In genomic region chr1:235741294-235741693, GRCh38 we compare ENCODE assay signal across 16 cellular contexts.
A peak's percentile ranks its signal among the peaks of the same experiment; 100 is the strongest.
DNase-seq lines count a peak whose midpoint lies in the region; ATAC-seq and TF ChIP-seq lines count a peak whose summit lies in the region.
"Had no signal": no experiment of that assay in that cellular context is flagged by ENCODE, and none has a peak within 500 bp of the region (broad histone marks: within the 10 kb centered on the region; RNA-seq: fewer than 3 reads in every experiment).

No MANE protein-coding gene starts in this region.

- ATAC-seq in HCT116 (no peak), GM18861 (IDR thresholded peaks at IDR 0.05; ENCODE audit: unreplicated experiment) (no peak)
- ATAC-seq in activated naive CD8-positive, alpha-beta T cell treated with anti-CD3 and anti-CD28 coated beads, Interleukin-2, amount 50 U/mL, for 24 hours = no peak
- no peak for ATAC-seq in activated CD8-positive, alpha-beta T cell treated with anti-CD3 and anti-CD28 coated beads, Interleukin-2, amount 10 ng/mL, durations not matched to agents 7 days and 5 days

- H3K9ac ChIP-seq in HCT116 (ENCODE audit: low read length) = no peak overlapping the region

- H3K27me3 ChIP-seq in HCT116 (ENCODE audit: insufficient read depth, low read length) = no peaks in the 10 kb centered on the region
- H3K27me3 ChIP-seq: heart left ventricle, spleen had no signal

- no peaks in the 10 kb centered on the region for H3K36me3 ChIP-seq in HCT116 (ENCODE audit: control insufficient read depth in 1 of 2, insufficient read depth in 2 of 2, low read length in 2 of 2)

- RAD21 ChIA-PET in HCT116 (lab: Charles Lee; ENCODE audit: low non-redundant PET in 1 of 2, low total read pairs in 2 of 2, uncharacterized antibody in 2 of 2, unreplicated experiment in 2 of 2) = no interaction called here

- no peak for DNase-seq in HCT116 (ENCODE audit: low read depth, low spot score)
- peak; percentile 64 for DNase-seq in amniotic stem cell (lab: John Stamatoyannopoulos, UW)
- peak; percentile 69 for DNase-seq in glomerular visceral epithelial cell (ENCODE audit: extremely low spot score)
- no peak for DNase-seq in type B pancreatic cell (ENCODE audit: extremely low spot score, unreplicated experiment)
- no peak for DNase-seq in activated naive CD8-positive, alpha-beta T cell treated with anti-CD3 and anti-CD28 coated beads, Interleukin-2, amount 50 U/mL, for 24 hours
- DNase-seq in activated CD8-positive, alpha-beta T cell treated with anti-CD3 and anti-CD28 coated beads, Interleukin-2, amount 10 ng/mL, durations not matched to agents 7 days and 5 days = no peak
- DNase-seq: activated CD4-positive, alpha-beta T cell treated with anti-CD3 and anti-CD28 coated beads for 1 hour; activated T-cell treated with anti-CD3 and anti-CD28 coated beads, Interleukin-2, amount 50 U/mL, for 24 hours; anterior cingulate cortex; effector CD8-positive, alpha-beta T cell; heart left ventricle; NCI-H2029 treated with DMSO at 0.1 percent for 48 hours; occipital lobe; spleen had no signal

- H3K9me3 Mint-ChIP-seq in type B pancreatic cell = no peaks in the 10 kb centered on the region
- no peaks in the 10 kb centered on the region for H3K9me3 Mint-ChIP-seq in activated naive CD8-positive, alpha-beta T cell treated with anti-CD3 and anti-CD28 coated beads, Interleukin-2, amount 50 U/mL, for 24 hours
- no peaks in the 10 kb centered on the region for H3K9me3 Mint-ChIP-seq in activated CD8-positive, alpha-beta T cell treated with anti-CD3 and anti-CD28 coated beads, Interleukin-2, amount 10 ng/mL, durations not matched to agents 7 days and 5 days (ENCODE audit: insufficient read depth)
- H3K9me3 Mint-ChIP-seq: activated T-cell treated with anti-CD3 and anti-CD28 coated beads, Interleukin-2, amount 50 U/mL, for 24 hours had no signal

- peaks cover 13% of the 10 kb centered on the region for H3K36me3 Mint-ChIP-seq in type B pancreatic cell
- peaks cover 73% of the 10 kb centered on the region for H3K36me3 Mint-ChIP-seq in activated naive CD8-positive, alpha-beta T cell treated with anti-CD3 and anti-CD28 coated beads, Interleukin-2, amount 50 U/mL, for 24 hours (ENCODE audit: low read depth)
- H3K36me3 Mint-ChIP-seq in activated CD8-positive, alpha-beta T cell treated with anti-CD3 and anti-CD28 coated beads, Interleukin-2, amount 10 ng/mL, durations not matched to agents 7 days and 5 days (ENCODE audit: low read depth) = peaks cover 34% of the 10 kb centered on the region

- peaks cover 0 to 16% of the 10 kb centered on the region in 2 experiments; a peak in 2 of 4 replicates for H3K4me1 ChIP-seq in HCT116 (ENCODE audit: control insufficient read depth in 1 of 2, insufficient read depth in 2 of 2, low read length in 2 of 2)

- H3K4me3 ChIP-seq in HCT116 (replicated peaks in 1 of 2; ENCODE audit: low read depth in 1 of 2, low read length in 2 of 2) = no peak overlapping the region
- H3K4me3 ChIP-seq: heart left ventricle, lung, spleen had no signal

- H2AFZ ChIP-seq in HCT116 (ENCODE audit: low read depth, low read length, poor library complexity, severe bottlenecking) = no peak overlapping the region

- CTCF ChIA-PET in HCT116 (lab: Charles Lee) = no interaction called here
- CTCF ChIA-PET in activated CD8-positive, alpha-beta T cell treated with anti-CD3 and anti-CD28 coated beads, Interleukin-2, amount 10 ng/mL, durations not matched to agents 7 days and 5 days (lab: Charles Lee) = no interaction called here

- intact Hi-C loops in HCT116 (cut with micrococcal nuclease) = no loop called here

- peak overlapping the region; percentile 19 for H3K4me3 Mint-ChIP-seq in type B pancreatic cell
- no peak overlapping the region for H3K4me3 Mint-ChIP-seq in activated naive CD8-positive, alpha-beta T cell treated with anti-CD3 and anti-CD28 coated beads, Interleukin-2, amount 50 U/mL, for 24 hours
- H3K4me3 Mint-ChIP-seq in activated CD8-positive, alpha-beta T cell treated with anti-CD3 and anti-CD28 coated beads, Interleukin-2, amount 10 ng/mL, durations not matched to agents 7 days and 5 days = no peak overlapping the region
- H3K4me3 Mint-ChIP-seq: activated T-cell treated with anti-CD3 and anti-CD28 coated beads, Interleukin-2, amount 50 U/mL, for 24 hours had no signal

- no peaks in the 10 kb centered on the region for H3K27me3 Mint-ChIP-seq in type B pancreatic cell
- no peaks in the 10 kb centered on the region for H3K27me3 Mint-ChIP-seq in activated naive CD8-positive, alpha-beta T cell treated with anti-CD3 and anti-CD28 coated beads, Interleukin-2, amount 50 U/mL, for 24 hours
- no peaks in the 10 kb centered on the region for H3K27me3 Mint-ChIP-seq in activated CD8-positive, alpha-beta T cell treated with anti-CD3 and anti-CD28 coated beads, Interleukin-2, amount 10 ng/mL, durations not matched to agents 7 days and 5 days (ENCODE audit: low read depth)
- H3K27me3 Mint-ChIP-seq: activated T-cell treated with anti-CD3 and anti-CD28 coated beads, Interleukin-2, amount 50 U/mL, for 24 hours had no signal

- H3K27ac Mint-ChIP-seq in type B pancreatic cell = peak overlapping the region; percentile 81
- no peak overlapping the region for H3K27ac Mint-ChIP-seq in activated naive CD8-positive, alpha-beta T cell treated with anti-CD3 and anti-CD28 coated beads, Interleukin-2, amount 50 U/mL, for 24 hours
- no peak overlapping the region for H3K27ac Mint-ChIP-seq in activated CD8-positive, alpha-beta T cell treated with anti-CD3 and anti-CD28 coated beads, Interleukin-2, amount 10 ng/mL, durations not matched to agents 7 days and 5 days
- H3K27ac Mint-ChIP-seq: activated T-cell treated with anti-CD3 and anti-CD28 coated beads, Interleukin-2, amount 50 U/mL, for 24 hours had no signal

- H3K27ac ChIP-seq in HCT116 (ENCODE audit: low read depth, low read length) = no peak overlapping the region
- H3K27ac ChIP-seq: spleen had no signal

- no peaks in the 10 kb centered on the region for H3K9me2 ChIP-seq in HCT116 (ENCODE audit: insufficient read depth)

- H3K4me2 ChIP-seq in HCT116 (ENCODE audit: low read length) = peak overlapping the region; percentile 41

- no peaks in the 10 kb centered on the region for H3K4me1 Mint-ChIP-seq in type B pancreatic cell (ENCODE audit: unreplicated experiment)
- H3K4me1 Mint-ChIP-seq in activated naive CD8-positive, alpha-beta T cell treated with anti-CD3 and anti-CD28 coated beads, Interleukin-2, amount 50 U/mL, for 24 hours = peaks cover 4% of the 10 kb centered on the region
- H3K4me1 Mint-ChIP-seq in activated CD8-positive, alpha-beta T cell treated with anti-CD3 and anti-CD28 coated beads, Interleukin-2, amount 10 ng/mL, durations not matched to agents 7 days and 5 days (ENCODE audit: low read depth) = no peaks in the 10 kb centered on the region

- TF ChIP-seq POLR2A in HCT116 (IDR thresholded peaks at IDR 0.05; ENCODE audit: borderline replicate concordance, extremely low read depth, insufficient read depth, insufficient read length) = no peak

- H4K20me1 ChIP-seq in HCT116 (ENCODE audit: insufficient read depth) = no peaks in the 10 kb centered on the region

- no peaks in the 10 kb centered on the region for H3K9me3 ChIP-seq in HCT116 (ENCODE audit: control insufficient read depth in 1 of 2, insufficient read depth in 1 of 2, low read depth in 1 of 2, low read length in 2 of 2)
- H3K9me3 ChIP-seq: heart left ventricle, spleen had no signal

- TF ChIP-seq CTCF in HCT116 (IDR thresholded peaks at IDR 0.05 in 2 of 3, conservative IDR thresholded peaks at IDR 0.05 in 1 of 3; ENCODE audit: borderline replicate concordance in 1 of 3, insufficient read depth in 1 of 3, low read depth in 2 of 3, low read length in 2 of 3) (no peak), type B pancreatic cell (conservative IDR thresholded peaks at IDR 0.05) (no peak)

- BruUV-seq in HCT116 (replicated peaks; lab: Mats Ljungman, UMichigan) = no TSS peak

- POLR2A ChIA-PET in HCT116 (lab: Charles Lee) = no interaction called here
- POLR2A ChIA-PET in activated CD8-positive, alpha-beta T cell treated with anti-CD3 and anti-CD28 coated beads, Interleukin-2, amount 10 ng/mL, durations not matched to agents 7 days and 5 days (lab: Charles Lee) = no interaction called here

- H3K79me2 ChIP-seq in HCT116 (ENCODE audit: insufficient read depth, low read length) = no peaks in the 10 kb centered on the region

- no peak for TF ChIP-seq RAD21 in HCT116 (IDR thresholded peaks at IDR 0.05; ENCODE audit: low read depth)

TF ChIP-seq in HCT116, 20 proteins besides CTCF, POLR2A, EP300 and RAD21 (continues in another document):
- TF ChIP-seq CEBPB (IDR thresholded peaks at IDR 0.05; ENCODE audit: low read depth) (no peak), SIN3A (IDR thresholded peaks at IDR 0.05; ENCODE audit: low read depth) (no peak), CBX3 (IDR thresholded peaks at IDR 0.05; ENCODE audit: low read depth) (no peak), YY1 (IDR thresholded peaks at IDR 0.05; ENCODE audit: extremely low read depth, insufficient replicate concordance, low read depth, low read length) (no peak), EGR1 (IDR thresholded peaks at IDR 0.05; ENCODE audit: low read depth) (no peak), ZFX (IDR thresholded peaks at IDR 0.05) (no peak), POLR2AphosphoS5 (IDR thresholded peaks at IDR 0.05; ENCODE audit: low read depth, low read length) (no peak), ELF1 (IDR thresholded peaks at IDR 0.05; ENCODE audit: borderline replicate concordance, low read depth) (no peak)
- TF ChIP-seq, protein P1, sequence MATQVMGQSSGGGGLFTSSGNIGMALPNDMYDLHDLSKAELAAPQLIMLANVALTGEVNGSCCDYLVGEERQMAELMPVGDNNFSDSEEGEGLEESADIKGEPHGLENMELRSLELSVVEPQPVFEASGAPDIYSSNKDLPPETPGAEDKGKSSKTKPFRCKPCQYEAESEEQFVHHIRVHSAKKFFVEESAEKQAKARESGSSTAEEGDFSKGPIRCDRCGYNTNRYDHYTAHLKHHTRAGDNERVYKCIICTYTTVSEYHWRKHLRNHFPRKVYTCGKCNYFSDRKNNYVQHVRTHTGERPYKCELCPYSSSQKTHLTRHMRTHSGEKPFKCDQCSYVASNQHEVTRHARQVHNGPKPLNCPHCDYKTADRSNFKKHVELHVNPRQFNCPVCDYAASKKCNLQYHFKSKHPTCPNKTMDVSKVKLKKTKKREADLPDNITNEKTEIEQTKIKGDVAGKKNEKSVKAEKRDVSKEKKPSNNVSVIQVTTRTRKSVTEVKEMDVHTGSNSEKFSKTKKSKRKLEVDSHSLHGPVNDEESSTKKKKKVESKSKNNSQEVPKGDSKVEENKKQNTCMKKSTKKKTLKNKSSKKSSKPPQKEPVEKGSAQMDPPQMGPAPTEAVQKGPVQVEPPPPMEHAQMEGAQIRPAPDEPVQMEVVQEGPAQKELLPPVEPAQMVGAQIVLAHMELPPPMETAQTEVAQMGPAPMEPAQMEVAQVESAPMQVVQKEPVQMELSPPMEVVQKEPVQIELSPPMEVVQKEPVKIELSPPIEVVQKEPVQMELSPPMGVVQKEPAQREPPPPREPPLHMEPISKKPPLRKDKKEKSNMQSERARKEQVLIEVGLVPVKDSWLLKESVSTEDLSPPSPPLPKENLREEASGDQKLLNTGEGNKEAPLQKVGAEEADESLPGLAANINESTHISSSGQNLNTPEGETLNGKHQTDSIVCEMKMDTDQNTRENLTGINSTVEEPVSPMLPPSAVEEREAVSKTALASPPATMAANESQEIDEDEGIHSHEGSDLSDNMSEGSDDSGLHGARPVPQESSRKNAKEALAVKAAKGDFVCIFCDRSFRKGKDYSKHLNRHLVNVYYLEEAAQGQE (IDR thresholded peaks at IDR 0.05; ENCODE audit: low read depth) = no peak

Comparison
In these comparisons a context has a peak if more than half of its experiments do, and no peak if none do; other contexts are left out.
1. DNase-seq: peak in amniotic stem cell (single experiment) and glomerular visceral epithelial cell (single experiment); none in HCT116 (single experiment), type B pancreatic cell (single experiment), activated naive CD8-positive, alpha-beta T cell treated with anti-CD3 and anti-CD28 coated beads, Interleukin-2, amount 50 U/mL, for 24 hours (single experiment) and activated CD8-positive, alpha-beta T cell treated with anti-CD3 and anti-CD28 coated beads, Interleukin-2, amount 10 ng/mL, durations not matched to agents 7 days and 5 days (single experiment).